In the genomic region with DNA sequence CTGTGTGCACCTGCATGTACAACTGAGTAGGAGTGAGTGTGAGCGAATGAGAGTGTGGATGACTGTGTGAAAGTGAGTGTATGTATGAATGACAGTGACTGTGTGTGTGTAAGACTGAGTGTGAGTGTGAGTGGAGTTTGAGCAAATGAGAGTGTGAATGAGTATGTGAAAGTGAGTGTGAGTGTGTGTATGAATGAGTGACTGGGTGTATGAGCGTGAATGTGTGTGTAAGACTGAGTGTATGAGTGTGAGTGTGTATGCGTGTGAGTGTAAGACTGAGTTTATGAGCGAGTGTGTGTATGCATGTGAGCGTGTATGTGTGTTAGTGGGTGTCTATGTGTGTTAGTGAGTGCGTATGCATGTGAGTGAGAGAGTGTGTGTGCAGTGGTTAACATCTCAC, we compare ENCODE assay signal across 24 cellular contexts.
"Had no signal": no experiment of that assay in that cellular context is flagged by ENCODE, and none has a peak within 500 bp of the region (broad histone marks: within the 10 kb centered on the region; RNA-seq: fewer than 3 reads in every experiment).

No MANE protein-coding gene starts in this region.

- H3K79me2 ChIP-seq: parathyroid adenoma had no signal

- H3K9me3 ChIP-seq: suprapubic skin had no signal

- H2AFZ ChIP-seq: parathyroid adenoma had no signal

- H3K4me1 Mint-ChIP-seq: central memory CD8-positive, alpha-beta T cell; endodermal cell; immature natural killer cell; nephron; stimulated activated effector memory CD8-positive, alpha-beta T cell treated with anti-CD3 and anti-CD28 coated beads, Interleukin-12 subunit alpha, Interleukin-12 subunit beta, amount 100 ng/mL, for 72 hours had no signal

- H3K4me3 ChIP-seq: breast epithelium, heart left ventricle, suprapubic skin, tibial artery had no signal

- H3K27me3 Mint-ChIP-seq: central memory CD8-positive, alpha-beta T cell had no signal

- H3K27ac Mint-ChIP-seq: activated naive CD4-positive, alpha-beta T cell treated with anti-CD3 and anti-CD28 coated beads, Interleukin-2, amount 50 U/mL, for 72 hours; activated T-cell treated with anti-CD3 and anti-CD28 coated beads, Interleukin-2, amount 50 U/mL, for 72 hours; dendritic cell treated with granulocyte-macrophage colony-stimulating factor and Interleukin-4, amounts not matched to agents 40 ng/mL and 50 ng/mL, for 4 days; endodermal cell; immature natural killer cell; nephron; stimulated activated effector memory CD8-positive, alpha-beta T cell treated with anti-CD3 and anti-CD28 coated beads, Interleukin-12 subunit alpha, Interleukin-12 subunit beta, amount 100 ng/mL, for 72 hours had no signal

- H3K4me1 ChIP-seq: breast epithelium, heart left ventricle, parathyroid adenoma, suprapubic skin, tibial artery had no signal

- H3K4me3 Mint-ChIP-seq: activated T-cell treated with anti-CD3 and anti-CD28 coated beads, Interleukin-2, amount 50 U/mL, for 72 hours; central memory CD8-positive, alpha-beta T cell; dendritic cell treated with granulocyte-macrophage colony-stimulating factor and Interleukin-4, amounts not matched to agents 40 ng/mL and 50 ng/mL, for 4 days; endodermal cell; immature natural killer cell; nephron; stimulated activated effector memory CD8-positive, alpha-beta T cell treated with anti-CD3 and anti-CD28 coated beads, Interleukin-12 subunit alpha, Interleukin-12 subunit beta, amount 100 ng/mL, for 72 hours had no signal

- FAIRE-seq: kidney had no signal

- H3K36me3 ChIP-seq: breast epithelium, heart left ventricle, suprapubic skin, tibial artery had no signal

- H3K27ac ChIP-seq: breast epithelium, heart left ventricle, parathyroid adenoma, suprapubic skin, tibial artery had no signal

- H3K36me3 Mint-ChIP-seq: activated naive CD4-positive, alpha-beta T cell treated with anti-CD3 and anti-CD28 coated beads, Interleukin-2, amount 50 U/mL, for 72 hours had no signal

- DNase-seq: activated CD4-positive, alpha-beta T cell treated with anti-CD3 and anti-CD28 coated beads for 4 hours; activated CD4-positive, alpha-beta T cell treated with anti-CD3 and anti-CD28 coated beads, Interleukin-2, amount 50 U/mL, for 4 hours; activated naive CD4-positive, alpha-beta T cell; activated T-cell treated with anti-CD3 and anti-CD28 coated beads for 4 hours; activated T-cell treated with anti-CD3 and anti-CD28 coated beads, Interleukin-2, amount 50 U/mL, for 72 hours; foreskin fibroblast; heart left ventricle; hypothalamus; immature natural killer cell; kidney; left colon; occipital lobe; right cardiac atrium; stimulated activated CD4-positive, alpha-beta T cell treated with anti-CD3 and anti-CD28 coated beads, Interleukin-4, amount 100 ng/mL, for 1 hour had no signal

- H3K9ac ChIP-seq: parathyroid adenoma had no signal

- ATAC-seq: activated naive CD4-positive, alpha-beta T cell treated with anti-CD3 and anti-CD28 coated beads, Interleukin-2, amount 50 U/mL, for 72 hours; activated T-cell treated with anti-CD3 and anti-CD28 coated beads, Interleukin-2, amount 50 U/mL, for 72 hours; heart left ventricle; left colon; right cardiac atrium; stimulated activated effector memory CD8-positive, alpha-beta T cell treated with anti-CD3 and anti-CD28 coated beads, Interleukin-12 subunit alpha, Interleukin-12 subunit beta, amount 100 ng/mL, for 72 hours had no signal

- H3K9me3 Mint-ChIP-seq: activated naive CD4-positive, alpha-beta T cell treated with anti-CD3 and anti-CD28 coated beads, Interleukin-2, amount 50 U/mL, for 72 hours; activated T-cell treated with anti-CD3 and anti-CD28 coated beads, Interleukin-2, amount 50 U/mL, for 72 hours; central memory CD8-positive, alpha-beta T cell; dendritic cell treated with granulocyte-macrophage colony-stimulating factor and Interleukin-4, amounts not matched to agents 40 ng/mL and 50 ng/mL, for 4 days; stimulated activated effector memory CD8-positive, alpha-beta T cell treated with anti-CD3 and anti-CD28 coated beads, Interleukin-12 subunit alpha, Interleukin-12 subunit beta, amount 100 ng/mL, for 72 hours had no signal
